ENCODE assay signal across 8 cellular contexts in the genomic region with DNA sequence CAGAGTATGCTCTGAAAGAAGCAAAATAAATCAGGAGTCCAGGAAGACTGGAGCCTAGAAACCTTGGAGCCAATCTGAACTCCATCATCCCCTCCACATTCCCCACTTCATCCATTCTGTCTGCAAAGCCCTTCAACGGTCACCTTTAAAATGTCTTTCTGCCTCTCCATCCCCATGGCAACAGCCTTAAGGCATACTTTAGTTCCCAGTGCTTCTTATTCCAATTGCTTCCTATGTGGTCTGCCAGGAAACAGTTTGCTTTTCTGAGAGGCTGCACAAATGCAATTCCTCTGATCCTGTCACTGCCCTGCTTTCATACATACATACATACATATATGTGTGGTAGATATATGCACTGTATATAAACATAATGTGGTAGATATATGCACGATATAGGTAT. TPM values are rescaled to one million over a fixed set of nuclear protein-coding genes. Genes with fewer than 3 reads are reported as not detected.
A peak's percentile ranks its signal among the peaks of the same experiment; 100 is the strongest.
DNase-seq lines count a peak whose midpoint lies in the region; ATAC-seq and TF ChIP-seq lines count a peak whose summit lies in the region.

No MANE protein-coding gene starts in this region.

- peak overlapping the region; percentile 54 to 79 (median 67); a peak in 21 of 22 replicates for H3K4me2 ChIP-seq in BLaER1 treated with 17β-estradiol and CSF1 and Interleukin-3, amounts not matched to agents 10 nM and 100 nM

- H3K27me3 Mint-ChIP-seq in HFFc6 (ENCODE audit: insufficient read depth) (peaks cover 3% of the 10 kb centered on the region), brain (peaks cover 15% of the 10 kb centered on the region), nephron progenitor cell (ENCODE audit: low read depth, poor library complexity) (peaks cover 11% of the 10 kb centered on the region)

- intact Hi-C loops in left colon (cut with DNase I, micrococcal nuclease) = no loop called here

- no peak for ATAC-seq in left colon
- no peak for ATAC-seq in HG03039 (IDR thresholded peaks at IDR 0.05; ENCODE audit: unreplicated experiment)

- H3K9me3 ChIP-seq in BLaER1 treated with 17β-estradiol and CSF1 and Interleukin-3, amounts not matched to agents 10 nM and 100 nM (replicated peaks in 1 of 11) = no peaks in the 10 kb centered on the region

- no peaks in the 10 kb centered on the region for H4K20me1 ChIP-seq in BLaER1 treated with 17β-estradiol and CSF1 and Interleukin-3, amounts not matched to agents 10 nM and 100 nM

- H3K36me3 Mint-ChIP-seq in HFFc6 (ENCODE audit: low read depth) (no peaks in the 10 kb centered on the region), brain (no peaks in the 10 kb centered on the region), nephron progenitor cell (ENCODE audit: low read depth) (no peaks in the 10 kb centered on the region)

- peak overlapping the region; percentile 99 for H3K4me3 Mint-ChIP-seq in HFFc6
- peak overlapping the region; percentile 37 to 99 (median 94) for H3K4me3 Mint-ChIP-seq in brain
- peak overlapping the region; percentile 92 for H3K4me3 Mint-ChIP-seq in nephron progenitor cell

- TF ChIP-seq CTCF in HFFc6 (IDR thresholded peaks at IDR 0.05) (no peak), brain (conservative IDR thresholded peaks at IDR 0.05) (no peak), nephron progenitor cell (IDR thresholded peaks at IDR 0.05) (no peak)

- no peaks in the 10 kb centered on the region for H3K36me3 ChIP-seq in BLaER1 treated with 17β-estradiol and CSF1 and Interleukin-3, amounts not matched to agents 10 nM and 100 nM

- peaks cover 14% of the 10 kb centered on the region for H3K4me1 Mint-ChIP-seq in HFFc6 (ENCODE audit: low read depth)
- H3K4me1 Mint-ChIP-seq in brain = peaks cover 18% of the 10 kb centered on the region
- no peaks in the 10 kb centered on the region for H3K4me1 Mint-ChIP-seq in nephron progenitor cell

- DNase-seq in HFFc6 (no peak), nephron progenitor cell (no peak), left colon (no peak), mucosa of gallbladder (ENCODE audit: low spot score) (no peak), GM03348 (ENCODE audit: low spot score) (no peak)

- peaks cover 0 to 6% (median 0%) of the 10 kb centered on the region in 10 experiments; a peak in 2 of 20 replicates for H3K4me1 ChIP-seq in BLaER1 treated with 17β-estradiol and CSF1 and Interleukin-3, amounts not matched to agents 10 nM and 100 nM

- peak overlapping the region in 5 of 11 experiments; percentile 68 to 85 (median 81); a peak in 8 of 22 replicates for H3K9ac ChIP-seq in BLaER1 treated with 17β-estradiol and CSF1 and Interleukin-3, amounts not matched to agents 10 nM and 100 nM

- peak overlapping the region; percentile 57 to 81 (median 72); a peak in 17 of 20 replicates for H3K4me3 ChIP-seq in BLaER1 treated with 17β-estradiol and CSF1 and Interleukin-3, amounts not matched to agents 10 nM and 100 nM

- H3K9me3 Mint-ChIP-seq in HFFc6 (no peaks in the 10 kb centered on the region), brain (no peaks in the 10 kb centered on the region), nephron progenitor cell (peaks cover 46% of the 10 kb centered on the region)

- no peak overlapping the region; a peak in 1 of 22 replicates for H3K27ac ChIP-seq in BLaER1 treated with 17β-estradiol and CSF1 and Interleukin-3, amounts not matched to agents 10 nM and 100 nM

- H3K27me3 ChIP-seq in BLaER1 treated with 17β-estradiol and CSF1 and Interleukin-3, amounts not matched to agents 10 nM and 100 nM = peaks cover 34 to 68% (median 58%) of the 10 kb centered on the region in 11 experiments

- H3K27ac Mint-ChIP-seq in HFFc6 = no peak overlapping the region
- H3K27ac Mint-ChIP-seq in brain = peak overlapping the region; percentile 78 to 98 (median 95)
- no peak overlapping the region for H3K27ac Mint-ChIP-seq in nephron progenitor cell

RNA-seq across cellular contexts. Expression of gene MAGEH1, which starts 0.8 kb away (rescaled TPM):
- 10 to 100 TPM; 20.6 to 25.3 (median 24.9) TPM for total RNA-seq in HFFc6 (2021; fragmentation: NEBNext Ultra II Directional; extraction: Animal tissue kit (Norgen Biotek cat#: 25700))
- polyA plus RNA-seq in brain (ENCODE audit: insufficient read depth, low read depth, low replicate concordance) = 32.9 TPM
- total RNA-seq in left colon (1 to 10 TPM; 4.5 to 8.3 TPM), mucosa of gallbladder (24.6 TPM)

RNA-seq across cellular contexts. Expression of gene USP51, which starts 38.5 kb away (rescaled TPM):
- 1 to 10 TPM in 3 of 6 experiments, under 1 TPM in 3; 0.73 to 1.2 (median 1.0) TPM for total RNA-seq in HFFc6 (2021; fragmentation: NEBNext Ultra II Directional; extraction: Animal tissue kit (Norgen Biotek cat#: 25700))
- 1.1 TPM for polyA plus RNA-seq in brain (ENCODE audit: insufficient read depth, low read depth, low replicate concordance)
- total RNA-seq in left colon (under 1 TPM; 0.21 to 0.81 TPM), mucosa of gallbladder (1.9 TPM)

Comparison
In these comparisons a context has a peak if more than half of its experiments do, and no peak if none do; other contexts are left out.
1. H3K27ac Mint-ChIP-seq: peak in brain (5 of 5); none in HFFc6 (single experiment) and nephron progenitor cell (single experiment).
2. Peak in every context shown above with its lines, with median percentiles within 50 percentile points of each other: H3K4me3 Mint-ChIP-seq.